ENCODE assay signal across 17 cellular contexts in genomic region chr6:169095153-169095552, GRCh38.
DNase-seq lines count a peak whose midpoint lies in the region; ATAC-seq and TF ChIP-seq lines count a peak whose summit lies in the region.
"Had no signal": no experiment of that assay in that cellular context is flagged by ENCODE, and none has a peak within 500 bp of the region (broad histone marks: within the 10 kb centered on the region; RNA-seq: fewer than 3 reads in every experiment).

No MANE protein-coding gene starts in this region.

- H3K4me3 Mint-ChIP-seq in chondrocyte (ENCODE audit: unreplicated experiment), result no peak overlapping the region
- no peak overlapping the region for H3K4me3 Mint-ChIP-seq in osteocyte (ENCODE audit: unreplicated experiment)
- H3K4me3 Mint-ChIP-seq: CD14-positive monocyte; CD8-positive, alpha-beta T cell; H9 had no signal

- H3K4me1 Mint-ChIP-seq in chondrocyte (ENCODE audit: low read depth) (peaks cover 71% of the 10 kb centered on the region), osteocyte (ENCODE audit: unreplicated experiment) (peaks cover 80% of the 10 kb centered on the region)
- H3K4me1 Mint-ChIP-seq: CD14-positive monocyte had no signal

- DNase-seq in chondrocyte (ENCODE audit: low spot score), result no peak
- DNase-seq in lung (ENCODE audit: low spot score), result peak; percentile 20
- DNase-seq in osteocyte (ENCODE audit: extremely low spot score, unreplicated experiment), result peak; percentile 65
- no peak for DNase-seq in SKM-1 treated with dmso at 0.1 percent for 144 hours (lab: John Stamatoyannopoulos, UW; ENCODE audit: unreplicated experiment)
- no peak for DNase-seq in ureter (ENCODE audit: low spot score)
- DNase-seq in central memory CD4-positive, alpha-beta T cell, result no peak
- DNase-seq: CD8-positive, alpha-beta T cell; COR-L47; DMS153; DMS79 treated with DMSO at 0.1 percent for 48 hours; EL; GOT3; H9 had no signal

- no peak for TF ChIP-seq CTCF in chondrocyte (IDR thresholded peaks at IDR 0.05)
- TF ChIP-seq CTCF in lung (IDR thresholded peaks at IDR 0.05; ENCODE audit: control extremely low read depth, extremely low read depth), result no peak
- no peak for TF ChIP-seq CTCF in osteocyte (IDR thresholded peaks at IDR 0.05)

- peaks cover 0 to 10% of the 10 kb centered on the region in 2 donors for H3K9me3 ChIP-seq in lung (ENCODE audit: control insufficient read depth in 2 of 2, insufficient read depth in 1 of 2, low read length in 1 of 2)

- H3K27ac ChIP-seq in lung (ENCODE audit: low read depth in 1 of 2, low read length in 1 of 2), result no peak overlapping the region
- H3K27ac ChIP-seq: A549 had no signal

- H3K27me3 ChIP-seq in lung (ENCODE audit: control insufficient read depth, insufficient read depth), result peaks cover 2% of the 10 kb centered on the region

- no peaks in the 10 kb centered on the region for H3K4me1 ChIP-seq in lung (ENCODE audit: control insufficient read depth in 2 of 2, insufficient read depth in 2 of 2, low read length in 2 of 2)

- H3K4me3 ChIP-seq in lung, result no peak overlapping the region
- H3K4me3 ChIP-seq: A549 had no signal

- H3K36me3 ChIP-seq in lung (ENCODE audit: control insufficient read depth in 2 of 2, insufficient read depth in 2 of 2, low read length in 2 of 2), result no peaks in the 10 kb centered on the region

- H3K27me3 Mint-ChIP-seq in chondrocyte (ENCODE audit: low read depth), result no peaks in the 10 kb centered on the region
- no peaks in the 10 kb centered on the region for H3K27me3 Mint-ChIP-seq in osteocyte (ENCODE audit: unreplicated experiment)

- peaks cover 11% of the 10 kb centered on the region for H3K36me3 Mint-ChIP-seq in chondrocyte (ENCODE audit: low read depth)
- H3K36me3 Mint-ChIP-seq in osteocyte (ENCODE audit: unreplicated experiment), result peaks cover 1% of the 10 kb centered on the region
- H3K36me3 Mint-ChIP-seq: CD14-positive monocyte; CD8-positive, alpha-beta T cell had no signal

- ATAC-seq in lung (ENCODE audit: insufficient read depth, low FRiP score), result no peak
- no peak for ATAC-seq in HG02623 (IDR thresholded peaks at IDR 0.05; ENCODE audit: unreplicated experiment)
- ATAC-seq: A549; CD8-positive, alpha-beta T cell; HepG2 had no signal

- H3K9me3 Mint-ChIP-seq in chondrocyte (ENCODE audit: low read depth) (peaks cover 19% of the 10 kb centered on the region), osteocyte (ENCODE audit: unreplicated experiment) (peaks cover 1% of the 10 kb centered on the region)

- H3K27ac Mint-ChIP-seq in chondrocyte (ENCODE audit: unreplicated experiment), result peak overlapping the region; percentile 68
- H3K27ac Mint-ChIP-seq in osteocyte (ENCODE audit: unreplicated experiment), result no peak overlapping the region
- H3K27ac Mint-ChIP-seq: CD8-positive, alpha-beta T cell; H9 had no signal

- WGBS in lung, 2 donors, result 85% methylated on average over 12 of the region's 12 CpGs

Comparison
In these comparisons a context has a peak if more than half of its experiments do, and no peak if none do; other contexts are left out.
1. DNase-seq: peak in lung (single experiment) and osteocyte (single experiment); none in chondrocyte (single experiment), SKM-1 treated with dmso at 0.1 percent for 144 hours (single experiment), ureter (single experiment) and central memory CD4-positive, alpha-beta T cell (single experiment).